In genomic region chr5:178372091-178372695, GRCh38 we compare ENCODE assay signal across 16 cellular contexts.
DNase-seq lines count a peak whose midpoint lies in the region; ATAC-seq and TF ChIP-seq lines count a peak whose summit lies in the region.
"Had no signal": no experiment of that assay in that cellular context is flagged by ENCODE, and none has a peak within 500 bp of the region (broad histone marks: within the 10 kb centered on the region; RNA-seq: fewer than 3 reads in every experiment).

No MANE protein-coding gene starts in this region.

- H3K9ac ChIP-seq in SK-N-SH, result no peak overlapping the region
- H3K9ac ChIP-seq: parathyroid adenoma had no signal

- CTCF ChIA-PET in SK-N-SH (lab: Yijun Ruan, JAX), result interaction anchor here (1.0 to 2.3 kb wide), 5 partner anchors 10 to 93 kb away, joined by 3 to 8 read pairs (median 5); no protein-coding TSS in a partner anchor
- CTCF ChIA-PET in activated CD4-positive, alpha-beta memory T cell treated with anti-CD3 and anti-CD28 coated beads, Interleukin-2, amount 10 ng/mL, durations not matched to agents 7 days and 5 days (lab: Charles Lee), result no interaction called here

- 29% methylated on average over 19 of the region's 19 CpGs for WGBS in SK-N-SH (ENCODE audit: low lambda C conversion rate)
- 43% methylated on average over 19 of the region's 19 CpGs for WGBS in esophagus squamous epithelium, 2 donors

- H3K36me3 Mint-ChIP-seq in nephron (ENCODE audit: low read depth), result peaks cover 18% of the 10 kb centered on the region
- peaks cover 3% of the 10 kb centered on the region for H3K36me3 Mint-ChIP-seq in type B pancreatic cell
- H3K36me3 Mint-ChIP-seq in activated CD4-positive, alpha-beta memory T cell treated with anti-CD3 and anti-CD28 coated beads, Interleukin-2, amount 10 ng/mL, durations not matched to agents 7 days and 5 days (ENCODE audit: low read depth), result no peaks in the 10 kb centered on the region
- H3K36me3 Mint-ChIP-seq: immature natural killer cell had no signal

- H3K27ac ChIP-seq in SK-N-SH (ENCODE audit: low read depth in 2 of 2, low read length in 1 of 2), result peak overlapping the region in 1 of 2 experiments; percentile 85; a peak in 2 of 4 replicates
- H3K27ac ChIP-seq in esophagus squamous epithelium, result peak overlapping the region in 3 of 4 donors; percentile 62 to 74 (median 65)
- H3K27ac ChIP-seq: parathyroid adenoma had no signal

- intact Hi-C loops in esophagus squamous epithelium (cut with DNase I), result no loop called here

- DNase-seq in SK-N-SH (peak; percentile 62), esophagus squamous epithelium (lab: John Stamatoyannopoulos, UW) (no peak), type B pancreatic cell (ENCODE audit: extremely low spot score, unreplicated experiment) (no peak), kidney tubule cell (ENCODE audit: low spot score) (no peak), NCI-H748 (lab: John Stamatoyannopoulos, UW; ENCODE audit: unreplicated experiment) (no peak)
- no peak for DNase-seq in activated CD4-positive, alpha-beta memory T cell treated with anti-CD3 and anti-CD28 coated beads, Interleukin-2, amount 10 ng/mL, durations not matched to agents 7 days and 5 days
- DNase-seq: 8988T; activated CD8-positive, alpha-beta T cell treated with anti-CD3 and anti-CD28 coated beads for 36 hours; CD4-positive, alpha-beta T cell; glutamatergic neuron; immature natural killer cell; NCI-H187; NCI-H510A had no signal

- POLR2A ChIA-PET in SK-N-SH (lab: Yijun Ruan, JAX), result interaction anchor here (0.7 kb wide), 1 partner anchor 51 kb away, joined by 3 read pairs; no protein-coding TSS in a partner anchor
- POLR2A ChIA-PET in activated CD4-positive, alpha-beta memory T cell treated with anti-CD3 and anti-CD28 coated beads, Interleukin-2, amount 10 ng/mL, durations not matched to agents 7 days and 5 days (lab: Charles Lee), result no interaction called here

- H3K27ac Mint-ChIP-seq in nephron (peak overlapping the region; percentile 90 to 98 (median 97)), type B pancreatic cell (peak overlapping the region; percentile 34)
- no peak overlapping the region for H3K27ac Mint-ChIP-seq in activated CD4-positive, alpha-beta memory T cell treated with anti-CD3 and anti-CD28 coated beads, Interleukin-2, amount 10 ng/mL, durations not matched to agents 7 days and 5 days
- H3K27ac Mint-ChIP-seq: activated CD8-positive, alpha-beta T cell treated with anti-CD3 and anti-CD28 coated beads for 36 hours; CD4-positive, alpha-beta T cell; immature natural killer cell had no signal

- TF ChIP-seq POLR2A in esophagus squamous epithelium (IDR thresholded peaks at IDR 0.05), result no peak

- no peak for ATAC-seq in SK-N-SH treated with all-trans-retinoic acid at 6 μM for 48 hours
- ATAC-seq: activated CD8-positive, alpha-beta T cell treated with anti-CD3 and anti-CD28 coated beads for 36 hours had no signal

- TF ChIP-seq RAD21 in SK-N-SH (IDR thresholded peaks at IDR 0.05; ENCODE audit: low read length), result no peak

- no peaks in the 10 kb centered on the region for H3K9me3 ChIP-seq in SK-N-SH
- H3K9me3 ChIP-seq in esophagus squamous epithelium, result no peaks in the 10 kb centered on the region

- no peaks in the 10 kb centered on the region for H3F3A ChIP-seq in SK-N-SH (replicated peaks; ENCODE audit: insufficient read depth)

- peak overlapping the region in 2 of 3 experiments; percentile 5 to 31 for H3K4me3 Mint-ChIP-seq in nephron
- no peak overlapping the region for H3K4me3 Mint-ChIP-seq in type B pancreatic cell
- no peak overlapping the region for H3K4me3 Mint-ChIP-seq in activated CD4-positive, alpha-beta memory T cell treated with anti-CD3 and anti-CD28 coated beads, Interleukin-2, amount 10 ng/mL, durations not matched to agents 7 days and 5 days
- H3K4me3 Mint-ChIP-seq: activated CD8-positive, alpha-beta T cell treated with anti-CD3 and anti-CD28 coated beads for 36 hours; CD4-positive, alpha-beta T cell; immature natural killer cell had no signal

- no peak overlapping the region for H3K4me2 ChIP-seq in SK-N-SH

- no peaks in the 10 kb centered on the region for H3K36me3 ChIP-seq in SK-N-SH (replicated peaks in 1 of 2; ENCODE audit: control insufficient read depth in 1 of 2, insufficient read depth in 2 of 2, low read length in 1 of 2)
- H3K36me3 ChIP-seq in esophagus squamous epithelium, result no peaks in the 10 kb centered on the region

- TF ChIP-seq CTCF in SK-N-SH (IDR thresholded peaks at IDR 0.05), result no peak
- no peak for TF ChIP-seq CTCF in esophagus squamous epithelium (IDR thresholded peaks at IDR 0.05)
- no peak for TF ChIP-seq CTCF in nephron (IDR thresholded peaks at IDR 0.05; ENCODE audit: unreplicated experiment in 3 of 3)
- no peak for TF ChIP-seq CTCF in type B pancreatic cell (conservative IDR thresholded peaks at IDR 0.05)

- no peak for TF ChIP-seq EP300 in SK-N-SH (IDR thresholded peaks at IDR 0.05; ENCODE audit: borderline replicate concordance in 1 of 2, low read depth in 1 of 2, low read length in 1 of 2)

- H3K4me3 ChIP-seq in SK-N-SH (ENCODE audit: low read depth in 2 of 2, low read length in 1 of 2) (no peak overlapping the region), esophagus squamous epithelium (peak overlapping the region in 1 of 4 donors; percentile 12)

- no peaks in the 10 kb centered on the region for H3K9me2 ChIP-seq in SK-N-SH

- peaks cover 9% of the 10 kb centered on the region for H3K27me3 Mint-ChIP-seq in nephron (ENCODE audit: low read depth)
- H3K27me3 Mint-ChIP-seq in type B pancreatic cell, result peaks cover 5% of the 10 kb centered on the region
- H3K27me3 Mint-ChIP-seq in activated CD4-positive, alpha-beta memory T cell treated with anti-CD3 and anti-CD28 coated beads, Interleukin-2, amount 10 ng/mL, durations not matched to agents 7 days and 5 days, result no peaks in the 10 kb centered on the region
- H3K27me3 Mint-ChIP-seq: activated CD8-positive, alpha-beta T cell treated with anti-CD3 and anti-CD28 coated beads for 36 hours; CD4-positive, alpha-beta T cell had no signal

- H3K4me1 ChIP-seq in SK-N-SH (ENCODE audit: control insufficient read depth in 1 of 2, insufficient read depth in 2 of 2, low read depth in 1 of 2, low read length in 1 of 2) (peaks cover 0 to 63% of the 10 kb centered on the region in 2 experiments; a peak in 1 of 4 replicates), esophagus squamous epithelium (peaks cover 0 to 16% (median 6%) of the 10 kb centered on the region in 3 donors)

- no peaks in the 10 kb centered on the region for H3K27me3 ChIP-seq in SK-N-SH (ENCODE audit: insufficient read depth)
- H3K27me3 ChIP-seq in esophagus squamous epithelium, result peaks cover 0 to 35% (median 0%) of the 10 kb centered on the region in 4 donors

- H3K9me3 Mint-ChIP-seq in nephron (peaks cover 5% of the 10 kb centered on the region), type B pancreatic cell (peaks cover 4% of the 10 kb centered on the region)
- no peaks in the 10 kb centered on the region for H3K9me3 Mint-ChIP-seq in activated CD4-positive, alpha-beta memory T cell treated with anti-CD3 and anti-CD28 coated beads, Interleukin-2, amount 10 ng/mL, durations not matched to agents 7 days and 5 days
- H3K9me3 Mint-ChIP-seq: activated CD8-positive, alpha-beta T cell treated with anti-CD3 and anti-CD28 coated beads for 36 hours; CD4-positive, alpha-beta T cell; immature natural killer cell had no signal

- H4K20me1 ChIP-seq in SK-N-SH (ENCODE audit: insufficient read depth), result no peaks in the 10 kb centered on the region

- no peak overlapping the region for H2AFZ ChIP-seq in SK-N-SH (ENCODE audit: low read depth)
- H2AFZ ChIP-seq: parathyroid adenoma had no signal

- H3K79me2 ChIP-seq in SK-N-SH (ENCODE audit: insufficient read depth), result no peaks in the 10 kb centered on the region
- H3K79me2 ChIP-seq: parathyroid adenoma had no signal

- H3K4me1 Mint-ChIP-seq in nephron, result peaks cover 59% of the 10 kb centered on the region
- H3K4me1 Mint-ChIP-seq in type B pancreatic cell (ENCODE audit: unreplicated experiment), result peaks cover 34% of the 10 kb centered on the region
- no peaks in the 10 kb centered on the region for H3K4me1 Mint-ChIP-seq in activated CD4-positive, alpha-beta memory T cell treated with anti-CD3 and anti-CD28 coated beads, Interleukin-2, amount 10 ng/mL, durations not matched to agents 7 days and 5 days
- H3K4me1 Mint-ChIP-seq: immature natural killer cell had no signal

TF ChIP-seq in SK-N-SH, 30 proteins besides CTCF, POLR2A, EP300 and RAD21 (continues in another document):
- TF ChIP-seq POLR2AphosphoS5 (IDR thresholded peaks at IDR 0.05; ENCODE audit: low read depth, low read length) (no peak), FOXM1 (IDR thresholded peaks at IDR 0.05; ENCODE audit: low read depth) (no peak), MEF2A (IDR thresholded peaks at IDR 0.05; ENCODE audit: borderline replicate concordance, low read depth) (no peak), TCF12 (IDR thresholded peaks at IDR 0.05) (no peak), MXI1 (IDR thresholded peaks at IDR 0.05; ENCODE audit: low read depth, low read length) (no peak), USF2 (IDR thresholded peaks at IDR 0.05; ENCODE audit: borderline replicate concordance, low read depth, low read length) (no peak), SMC3 (IDR thresholded peaks at IDR 0.05; ENCODE audit: low read depth, low read length) (no peak)

TF ChIP-seq in SK-N-SH treated with all-trans-retinoic acid at 6 μM for 48 hours, 23 proteins besides CTCF, POLR2A, EP300 and RAD21:
- TF ChIP-seq ESRRG (CRISPR knock-in tag; IDR thresholded peaks at IDR 0.05) (no peak), PPARA (CRISPR knock-in tag; IDR thresholded peaks at IDR 0.05; ENCODE audit: borderline replicate concordance) (no peak), RARB (CRISPR knock-in tag; IDR thresholded peaks at IDR 0.05) (no peak), POU6F1 (CRISPR knock-in tag; IDR thresholded peaks at IDR 0.05; ENCODE audit: borderline replicate concordance, low read depth) (no peak), TOX (CRISPR knock-in tag; IDR thresholded peaks at IDR 0.05; ENCODE audit: borderline replicate concordance) (no peak), ZC3H10 (CRISPR knock-in tag; IDR thresholded peaks at IDR 0.05) (no peak)

Comparison
In these comparisons a context has a peak if more than half of its experiments do, and no peak if none do; other contexts are left out.
1. H3K4me3 Mint-ChIP-seq: peak in nephron (2 of 3); none in type B pancreatic cell (single experiment) and activated CD4-positive, alpha-beta memory T cell treated with anti-CD3 and anti-CD28 coated beads, Interleukin-2, amount 10 ng/mL, durations not matched to agents 7 days and 5 days (single experiment).